In the genomic region with DNA sequence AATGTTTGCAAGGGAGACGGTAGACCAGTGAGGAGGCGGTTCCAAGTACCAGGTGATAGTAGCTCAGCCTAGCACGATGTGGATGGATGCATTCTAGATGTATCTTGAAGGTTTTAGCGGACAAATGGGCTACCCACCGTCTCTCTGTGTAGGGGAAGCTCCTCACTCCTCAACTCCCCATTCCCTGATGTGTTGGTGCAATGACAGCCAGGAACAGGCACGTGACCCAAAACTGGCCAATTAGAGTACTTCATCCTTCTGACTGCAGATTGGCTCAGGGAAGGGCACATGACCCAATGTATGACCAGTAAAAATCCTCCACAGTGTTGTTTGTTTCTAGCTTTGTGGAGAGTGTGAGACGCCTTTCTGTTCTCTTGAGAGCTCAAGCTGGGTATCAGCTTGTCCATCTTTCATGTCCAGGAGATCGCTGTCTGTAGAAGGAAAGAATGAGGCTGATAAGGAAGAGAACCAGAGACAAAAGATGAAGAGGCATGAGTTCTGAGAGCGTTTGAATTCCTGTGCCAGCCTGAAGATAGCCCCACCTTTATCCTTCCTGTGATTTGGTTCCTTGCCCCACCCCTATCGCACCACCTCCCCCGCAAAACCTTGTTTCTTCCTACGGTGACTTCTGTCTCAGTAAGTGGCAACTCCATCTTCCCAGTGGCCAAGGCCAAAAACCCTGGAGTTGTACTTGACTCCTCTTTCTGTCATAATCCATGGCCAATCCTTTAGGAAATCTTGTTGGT, we compare ENCODE assay signal across 8 cellular contexts. TPM values are rescaled to one million over a fixed set of nuclear protein-coding genes. Genes with fewer than 3 reads are reported as not detected.
DNase-seq lines count a peak whose midpoint lies in the region; TF ChIP-seq lines count a peak whose summit lies in the region.
"Had no signal": no experiment of that assay in that cellular context is flagged by ENCODE, and none has a peak within 500 bp of the region (broad histone marks: within the 10 kb centered on the region; RNA-seq: fewer than 3 reads in every experiment).

No MANE protein-coding gene starts in this region.

- H3K27ac ChIP-seq in HUES6 (ENCODE audit: low read depth, low read length), result no peak overlapping the region

- no peaks in the 10 kb centered on the region for H3K9me3 Mint-ChIP-seq in activated naive CD8-positive, alpha-beta T cell treated with anti-CD3 and anti-CD28 coated beads for 36 hours
- no peaks in the 10 kb centered on the region for H3K9me3 Mint-ChIP-seq in neural crest cell
- no peaks in the 10 kb centered on the region for H3K9me3 Mint-ChIP-seq in chondrocyte (ENCODE audit: low read depth)
- H3K9me3 Mint-ChIP-seq: mesothelial cell of epicardium had no signal

- peak overlapping the region; percentile 40 for H3K9ac ChIP-seq in HUES6 (ENCODE audit: low read length)

- H3K9me3 ChIP-seq in HUES6 (ENCODE audit: control insufficient read depth, insufficient read depth, low read depth, low read length), result no peaks in the 10 kb centered on the region

- peaks cover 15% of the 10 kb centered on the region for H3K27me3 ChIP-seq in HUES6 (ENCODE audit: control insufficient read depth, insufficient read depth, low read length)

- no peaks in the 10 kb centered on the region for H3K36me3 ChIP-seq in HUES6 (ENCODE audit: control insufficient read depth, insufficient read depth, low read length)

- no peak overlapping the region for H3K27ac Mint-ChIP-seq in activated naive CD8-positive, alpha-beta T cell treated with anti-CD3 and anti-CD28 coated beads for 36 hours
- no peak overlapping the region for H3K27ac Mint-ChIP-seq in neural crest cell (ENCODE audit: unreplicated experiment)
- H3K27ac Mint-ChIP-seq in chondrocyte (ENCODE audit: unreplicated experiment), result no peak overlapping the region
- H3K27ac Mint-ChIP-seq: mesothelial cell of epicardium had no signal

- no peaks in the 10 kb centered on the region for H3K27me3 Mint-ChIP-seq in activated naive CD8-positive, alpha-beta T cell treated with anti-CD3 and anti-CD28 coated beads for 36 hours
- H3K27me3 Mint-ChIP-seq in neural crest cell (ENCODE audit: low read depth) (peaks cover 5% of the 10 kb centered on the region), chondrocyte (ENCODE audit: low read depth) (no peaks in the 10 kb centered on the region)

- H3K4me1 Mint-ChIP-seq in activated naive CD8-positive, alpha-beta T cell treated with anti-CD3 and anti-CD28 coated beads for 36 hours, result peaks cover 14% of the 10 kb centered on the region
- H3K4me1 Mint-ChIP-seq in neural crest cell, result peaks cover 15% of the 10 kb centered on the region
- peaks cover 21% of the 10 kb centered on the region for H3K4me1 Mint-ChIP-seq in chondrocyte (ENCODE audit: low read depth)

- H3K4me3 ChIP-seq in HUES6 (ENCODE audit: low read depth, low read length), result peak overlapping the region; percentile 55

- peak; percentile 79 for TF ChIP-seq POLR2A in GM18526 (IDR thresholded peaks at IDR 0.05; ENCODE audit: extremely low read depth, insufficient read length)

- H3K4me3 Mint-ChIP-seq in activated naive CD8-positive, alpha-beta T cell treated with anti-CD3 and anti-CD28 coated beads for 36 hours, result no peak overlapping the region
- H3K4me3 Mint-ChIP-seq in neural crest cell (no peak overlapping the region), chondrocyte (ENCODE audit: unreplicated experiment) (no peak overlapping the region)
- H3K4me3 Mint-ChIP-seq: mesothelial cell of epicardium had no signal

- peaks cover 16% of the 10 kb centered on the region for H3K4me1 ChIP-seq in HUES6 (ENCODE audit: control insufficient read depth, insufficient read depth, low read length)

- peak; percentile 98 for DNase-seq in OCI-M1 (lab: John Stamatoyannopoulos, UW)
- peak; percentile 59 for DNase-seq in activated naive CD8-positive, alpha-beta T cell treated with anti-CD3 and anti-CD28 coated beads for 36 hours
- DNase-seq in globus pallidus (ENCODE audit: low spot score), result peak; percentile 98
- peak; percentile 59 for DNase-seq in neural crest cell (ENCODE audit: low read depth, low spot score)
- no peak for DNase-seq in chondrocyte (ENCODE audit: low spot score)

- TF ChIP-seq CTCF in neural crest cell (conservative IDR thresholded peaks at IDR 0.05) (no peak), chondrocyte (IDR thresholded peaks at IDR 0.05) (no peak)

- no peaks in the 10 kb centered on the region for H3K36me3 Mint-ChIP-seq in activated naive CD8-positive, alpha-beta T cell treated with anti-CD3 and anti-CD28 coated beads for 36 hours
- no peaks in the 10 kb centered on the region for H3K36me3 Mint-ChIP-seq in neural crest cell (ENCODE audit: low read depth)
- H3K36me3 Mint-ChIP-seq in chondrocyte (ENCODE audit: low read depth), result no peaks in the 10 kb centered on the region
- H3K36me3 Mint-ChIP-seq: mesothelial cell of epicardium had no signal

RNA-seq across cellular contexts. Expression of gene BORCS6, which starts 2.3 kb away (rescaled TPM):
- 1 to 10 TPM; 5.1 to 5.2 TPM for total RNA-seq in activated naive CD8-positive, alpha-beta T cell treated with anti-CD3 and anti-CD28 coated beads for 36 hours
- 5.5 and 5.6 TPM in 2 replicates for total RNA-seq in neural crest cell
- total RNA-seq in chondrocyte, result 5.5 to 8.6 TPM (median 8.2 TPM) in 3 replicates

RNA-seq across cellular contexts. Expression of gene TMEM107, which starts 16.1 kb away (rescaled TPM):
- 10 to 100 TPM; 26.0 to 26.3 TPM for total RNA-seq in activated naive CD8-positive, alpha-beta T cell treated with anti-CD3 and anti-CD28 coated beads for 36 hours
- total RNA-seq in neural crest cell (41.4 and 45.7 TPM in 2 replicates), chondrocyte (7.8 to 12.1 TPM (median 8.4 TPM) in 3 replicates)

RNA-seq across cellular contexts. Expression of gene AURKB, which starts 18.1 kb away (rescaled TPM):
- 100 to 1,000 TPM; 177 to 181 TPM for total RNA-seq in activated naive CD8-positive, alpha-beta T cell treated with anti-CD3 and anti-CD28 coated beads for 36 hours
- total RNA-seq in neural crest cell (176 and 186 TPM in 2 replicates), chondrocyte (8.6 to 14.1 TPM (median 8.9 TPM) in 3 replicates)

RNA-seq across cellular contexts. Expression of gene VAMP2, which starts 29.5 kb away (rescaled TPM):
- 10 to 100 TPM; 27.7 to 28.4 TPM for total RNA-seq in activated naive CD8-positive, alpha-beta T cell treated with anti-CD3 and anti-CD28 coated beads for 36 hours
- 47.2 and 49.7 TPM in 2 replicates for total RNA-seq in neural crest cell
- total RNA-seq in chondrocyte, result 45.4 to 58.1 TPM (median 46.7 TPM) in 3 replicates

RNA-seq across cellular contexts. Expression of gene PER1, which starts 40.0 kb away (rescaled TPM):
- total RNA-seq in activated naive CD8-positive, alpha-beta T cell treated with anti-CD3 and anti-CD28 coated beads for 36 hours, result 10 to 100 TPM; 55.7 to 56.1 TPM
- total RNA-seq in neural crest cell (38.3 and 51.6 TPM in 2 replicates), chondrocyte (68.0 to 87.6 TPM (median 75.9 TPM) in 3 replicates)

Comparison
In these comparisons a context has a peak if more than half of its experiments do, and no peak if none do; other contexts are left out.
1. RNA of gene AURKB, which starts 18.1 kb away (total RNA-seq): 177 to 181 TPM in activated naive CD8-positive, alpha-beta T cell treated with anti-CD3 and anti-CD28 coated beads for 36 hours and 176 to 186 TPM in neural crest cell; 8.6 to 14.1 TPM in chondrocyte; every median in the first group is over 10 times any median in the second.